ENCODE assay signal across 21 cellular contexts in the genomic region with DNA sequence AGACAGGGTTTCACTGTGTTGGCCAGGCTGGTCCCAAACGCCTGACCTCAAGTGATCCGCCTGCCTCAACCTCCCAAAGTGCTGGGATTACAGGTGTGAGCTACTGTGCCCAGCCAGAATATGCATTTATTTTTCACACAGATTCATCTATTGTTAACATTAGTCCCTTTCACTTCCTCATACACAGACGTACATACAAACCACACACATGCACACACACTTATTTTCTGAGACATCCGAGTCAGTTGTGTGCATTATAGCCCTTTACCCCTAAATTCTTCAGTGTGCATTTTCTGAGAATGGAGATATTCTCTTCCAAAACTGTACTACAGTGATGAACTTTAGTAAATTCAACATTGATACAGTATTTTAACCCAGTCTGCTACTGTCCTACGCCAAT.
"Had no signal": no experiment of that assay in that cellular context is flagged by ENCODE, and none has a peak within 500 bp of the region (broad histone marks: within the 10 kb centered on the region; RNA-seq: fewer than 3 reads in every experiment).

No MANE protein-coding gene starts in this region.

- H3K4me3 Mint-ChIP-seq: IgD-negative memory B cell, T-cell had no signal

- H3K36me3 Mint-ChIP-seq: IgD-negative memory B cell, T-cell had no signal

- H3K9me3 Mint-ChIP-seq: T-cell had no signal

- ATAC-seq: K562, T-cell had no signal

- H3K27ac Mint-ChIP-seq: IgD-negative memory B cell, T-cell had no signal

- FAIRE-seq: HTR-8/SVneo, K562, RCC 7860 had no signal

- DNase-seq: Kasumi-1, MM.1S, NCI-H1048, NCI-H1105, NCI-H1436 treated with DMSO at 0.1 percent for 48 hours, NCI-H1694, NCI-H187 treated with DMSO at 0.1 percent for 48 hours, NCI-H2029 treated with DMSO at 0.1 percent for 48 hours, NCI-H345, NCI-H446 treated with DMSO at 0.1 percent for 48 hours, NCI-H510A treated with DMSO at 0.1 percent for 48 hours, NCI-H526, NCI-H82, SHP77, SK-N-SH, SW 1271, T-cell had no signal
